Comparison of ENCODE assay signal across 1 cellular context in the genomic region with DNA sequence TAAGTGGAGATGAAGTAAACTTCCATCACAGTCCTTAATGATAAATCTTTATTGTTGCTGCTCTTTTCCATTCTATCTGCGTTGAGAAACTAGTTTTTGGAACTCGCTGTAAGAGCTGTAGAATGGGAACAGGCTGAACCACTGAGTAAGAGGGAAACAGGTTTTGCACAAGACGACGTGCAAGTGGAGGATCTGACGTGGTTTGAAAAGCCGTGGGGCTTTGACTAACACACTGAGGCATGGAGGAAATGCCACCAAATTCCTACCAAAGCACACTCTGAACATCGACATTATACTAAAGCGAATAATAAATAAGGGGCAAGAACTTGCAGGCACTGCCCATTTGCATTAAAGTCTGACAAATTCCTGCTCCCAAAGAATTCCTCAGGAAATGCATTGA.
TF ChIP-seq lines count a peak whose summit lies in the region.

No MANE protein-coding gene starts in this region.

TF ChIP-seq in WTC11, 78 proteins besides CTCF, POLR2A, EP300 and RAD21 (continued from another document):
- TF ChIP-seq, protein P1, sequence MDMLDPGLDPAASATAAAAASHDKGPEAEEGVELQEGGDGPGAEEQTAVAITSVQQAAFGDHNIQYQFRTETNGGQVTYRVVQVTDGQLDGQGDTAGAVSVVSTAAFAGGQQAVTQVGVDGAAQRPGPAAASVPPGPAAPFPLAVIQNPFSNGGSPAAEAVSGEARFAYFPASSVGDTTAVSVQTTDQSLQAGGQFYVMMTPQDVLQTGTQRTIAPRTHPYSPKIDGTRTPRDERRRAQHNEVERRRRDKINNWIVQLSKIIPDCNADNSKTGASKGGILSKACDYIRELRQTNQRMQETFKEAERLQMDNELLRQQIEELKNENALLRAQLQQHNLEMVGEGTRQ (CRISPR knock-in tag; IDR thresholded peaks at IDR 0.05), result no peak
- TF ChIP-seq ZNF396 (CRISPR knock-in tag; IDR thresholded peaks at IDR 0.05; ENCODE audit: borderline replicate concordance), result no peak
- TF ChIP-seq FOXJ3 (CRISPR knock-in tag; IDR thresholded peaks at IDR 0.05; ENCODE audit: borderline replicate concordance), result no peak
- TF ChIP-seq, protein P2, sequence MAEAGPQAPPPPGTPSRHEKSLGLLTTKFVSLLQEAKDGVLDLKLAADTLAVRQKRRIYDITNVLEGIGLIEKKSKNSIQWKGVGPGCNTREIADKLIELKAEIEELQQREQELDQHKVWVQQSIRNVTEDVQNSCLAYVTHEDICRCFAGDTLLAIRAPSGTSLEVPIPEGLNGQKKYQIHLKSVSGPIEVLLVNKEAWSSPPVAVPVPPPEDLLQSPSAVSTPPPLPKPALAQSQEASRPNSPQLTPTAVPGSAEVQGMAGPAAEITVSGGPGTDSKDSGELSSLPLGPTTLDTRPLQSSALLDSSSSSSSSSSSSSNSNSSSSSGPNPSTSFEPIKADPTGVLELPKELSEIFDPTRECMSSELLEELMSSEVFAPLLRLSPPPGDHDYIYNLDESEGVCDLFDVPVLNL (CRISPR knock-in tag; IDR thresholded peaks at IDR 0.05; ENCODE audit: borderline replicate concordance, low read depth), result no peak
- TF ChIP-seq, protein P3, sequence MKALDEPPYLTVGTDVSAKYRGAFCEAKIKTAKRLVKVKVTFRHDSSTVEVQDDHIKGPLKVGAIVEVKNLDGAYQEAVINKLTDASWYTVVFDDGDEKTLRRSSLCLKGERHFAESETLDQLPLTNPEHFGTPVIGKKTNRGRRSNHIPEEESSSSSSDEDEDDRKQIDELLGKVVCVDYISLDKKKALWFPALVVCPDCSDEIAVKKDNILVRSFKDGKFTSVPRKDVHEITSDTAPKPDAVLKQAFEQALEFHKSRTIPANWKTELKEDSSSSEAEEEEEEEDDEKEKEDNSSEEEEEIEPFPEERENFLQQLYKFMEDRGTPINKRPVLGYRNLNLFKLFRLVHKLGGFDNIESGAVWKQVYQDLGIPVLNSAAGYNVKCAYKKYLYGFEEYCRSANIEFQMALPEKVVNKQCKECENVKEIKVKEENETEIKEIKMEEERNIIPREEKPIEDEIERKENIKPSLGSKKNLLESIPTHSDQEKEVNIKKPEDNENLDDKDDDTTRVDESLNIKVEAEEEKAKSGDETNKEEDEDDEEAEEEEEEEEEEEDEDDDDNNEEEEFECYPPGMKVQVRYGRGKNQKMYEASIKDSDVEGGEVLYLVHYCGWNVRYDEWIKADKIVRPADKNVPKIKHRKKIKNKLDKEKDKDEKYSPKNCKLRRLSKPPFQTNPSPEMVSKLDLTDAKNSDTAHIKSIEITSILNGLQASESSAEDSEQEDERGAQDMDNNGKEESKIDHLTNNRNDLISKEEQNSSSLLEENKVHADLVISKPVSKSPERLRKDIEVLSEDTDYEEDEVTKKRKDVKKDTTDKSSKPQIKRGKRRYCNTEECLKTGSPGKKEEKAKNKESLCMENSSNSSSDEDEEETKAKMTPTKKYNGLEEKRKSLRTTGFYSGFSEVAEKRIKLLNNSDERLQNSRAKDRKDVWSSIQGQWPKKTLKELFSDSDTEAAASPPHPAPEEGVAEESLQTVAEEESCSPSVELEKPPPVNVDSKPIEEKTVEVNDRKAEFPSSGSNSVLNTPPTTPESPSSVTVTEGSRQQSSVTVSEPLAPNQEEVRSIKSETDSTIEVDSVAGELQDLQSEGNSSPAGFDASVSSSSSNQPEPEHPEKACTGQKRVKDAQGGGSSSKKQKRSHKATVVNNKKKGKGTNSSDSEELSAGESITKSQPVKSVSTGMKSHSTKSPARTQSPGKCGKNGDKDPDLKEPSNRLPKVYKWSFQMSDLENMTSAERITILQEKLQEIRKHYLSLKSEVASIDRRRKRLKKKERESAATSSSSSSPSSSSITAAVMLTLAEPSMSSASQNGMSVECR (CRISPR knock-in tag; IDR thresholded peaks at IDR 0.05; ENCODE audit: borderline replicate concordance), result no peak
- no peak for TF ChIP-seq ZBTB21 (CRISPR knock-in tag; IDR thresholded peaks at IDR 0.05; ENCODE audit: borderline replicate concordance)
- TF ChIP-seq, protein P4, sequence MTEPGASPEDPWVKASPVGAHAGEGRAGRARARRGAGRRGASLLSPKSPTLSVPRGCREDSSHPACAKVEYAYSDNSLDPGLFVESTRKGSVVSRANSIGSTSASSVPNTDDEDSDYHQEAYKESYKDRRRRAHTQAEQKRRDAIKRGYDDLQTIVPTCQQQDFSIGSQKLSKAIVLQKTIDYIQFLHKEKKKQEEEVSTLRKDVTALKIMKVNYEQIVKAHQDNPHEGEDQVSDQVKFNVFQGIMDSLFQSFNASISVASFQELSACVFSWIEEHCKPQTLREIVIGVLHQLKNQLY (CRISPR knock-in tag; IDR thresholded peaks at IDR 0.05), result no peak
- TF ChIP-seq, protein P5, sequence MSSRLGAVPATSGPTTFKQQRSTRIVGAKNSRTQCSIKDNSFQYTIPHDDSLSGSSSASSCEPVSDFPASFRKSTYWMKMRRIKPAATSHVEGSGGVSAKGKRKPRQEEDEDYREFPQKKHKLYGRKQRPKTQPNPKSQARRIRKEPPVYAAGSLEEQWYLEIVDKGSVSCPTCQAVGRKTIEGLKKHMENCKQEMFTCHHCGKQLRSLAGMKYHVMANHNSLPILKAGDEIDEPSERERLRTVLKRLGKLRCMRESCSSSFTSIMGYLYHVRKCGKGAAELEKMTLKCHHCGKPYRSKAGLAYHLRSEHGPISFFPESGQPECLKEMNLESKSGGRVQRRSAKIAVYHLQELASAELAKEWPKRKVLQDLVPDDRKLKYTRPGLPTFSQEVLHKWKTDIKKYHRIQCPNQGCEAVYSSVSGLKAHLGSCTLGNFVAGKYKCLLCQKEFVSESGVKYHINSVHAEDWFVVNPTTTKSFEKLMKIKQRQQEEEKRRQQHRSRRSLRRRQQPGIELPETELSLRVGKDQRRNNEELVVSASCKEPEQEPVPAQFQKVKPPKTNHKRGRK (CRISPR knock-in tag; IDR thresholded peaks at IDR 0.05; ENCODE audit: borderline replicate concordance), result no peak
TF ChIP-seq in WTC11: peak in this region for 0.
